ENCODE assay signal across 8 cellular contexts in the genomic region with DNA sequence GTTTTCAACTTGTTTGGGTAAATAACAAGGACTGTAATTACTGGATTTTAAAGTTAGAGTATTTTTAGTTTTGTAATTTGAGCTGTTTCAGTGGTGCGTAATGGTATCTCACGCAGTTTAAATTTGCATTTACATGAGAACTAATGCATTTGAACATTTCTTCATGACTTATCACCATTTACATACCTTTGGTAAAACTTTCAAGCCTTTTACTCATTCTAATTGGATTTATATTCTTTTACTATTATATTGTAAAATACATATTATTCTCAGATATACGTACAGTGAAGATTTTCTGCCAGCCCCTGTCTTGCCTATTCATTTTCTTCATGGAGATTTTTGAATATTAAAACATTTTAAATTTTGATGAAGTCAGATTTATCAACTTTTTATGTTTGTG.
"Had no signal": no experiment of that assay in that cellular context is flagged by ENCODE, and none has a peak within 500 bp of the region (broad histone marks: within the 10 kb centered on the region; RNA-seq: fewer than 3 reads in every experiment).

No MANE protein-coding gene starts in this region.

- H3K4me3 Mint-ChIP-seq: IgD-negative memory B cell had no signal

- H3K36me3 Mint-ChIP-seq: IgD-negative memory B cell had no signal

- H3K4me3 ChIP-seq: K562 had no signal

- H3K27ac ChIP-seq: HL-60 had no signal

- ATAC-seq: HepG2, K562 had no signal

- FAIRE-seq: HepG2, HTR-8/SVneo, K562 had no signal

- H3K4me1 Mint-ChIP-seq: IgD-negative memory B cell had no signal

- DNase-seq: IMR-90, KBM-7, KG1 had no signal

- H3K27me3 Mint-ChIP-seq: IgD-negative memory B cell had no signal

- H3K27ac Mint-ChIP-seq: IgD-negative memory B cell had no signal
